Comparison of ENCODE assay signal across 19 cellular contexts in genomic region chr17:64546716-64547115, GRCh38. TPM values are rescaled to one million over a fixed set of nuclear protein-coding genes. Genes with fewer than 3 reads are reported as not detected.
A peak's percentile ranks its signal among the peaks of the same experiment; 100 is the strongest.
DNase-seq lines count a peak whose midpoint lies in the region; ATAC-seq, FAIRE-seq and TF ChIP-seq lines count a peak whose summit lies in the region.
"Had no signal": no experiment of that assay in that cellular context is flagged by ENCODE, and none has a peak within 500 bp of the region (broad histone marks: within the 10 kb centered on the region; RNA-seq: fewer than 3 reads in every experiment).

No MANE protein-coding gene starts in this region.

- no peak overlapping the region for H2BK15ac ChIP-seq in mesenchymal stem cell (ENCODE audit: low read depth, poor library complexity, severe bottlenecking)

- no peak overlapping the region for H2BK12ac ChIP-seq in mesenchymal stem cell (ENCODE audit: low read length in 2 of 2)

- no peak overlapping the region for H3K4me2 ChIP-seq in mesenchymal stem cell (ENCODE audit: low read length, poor library complexity, severe bottlenecking)
- H3K4me2 ChIP-seq: KMS-11 had no signal

- TF ChIP-seq CTCF in cardiac muscle cell (IDR thresholded peaks at IDR 0.05; ENCODE audit: low read depth, low read length) (no peak), heart right ventricle (IDR thresholded peaks at IDR 0.05) (no peak)

- no peak overlapping the region for H2AK5ac ChIP-seq in mesenchymal stem cell (ENCODE audit: low read length, severe bottlenecking)

- no peak overlapping the region for H3K4ac ChIP-seq in mesenchymal stem cell (ENCODE audit: low read depth in 1 of 2, low read length in 2 of 2)

- peak overlapping the region; percentile 23 for H4K8ac ChIP-seq in mesenchymal stem cell (ENCODE audit: low read length)

- no peak overlapping the region for H4K91ac ChIP-seq in mesenchymal stem cell (ENCODE audit: low read length)

- no peak overlapping the region for H3K23ac ChIP-seq in mesenchymal stem cell (ENCODE audit: low read length in 2 of 2)

- peaks cover 7% of the 10 kb centered on the region for H3K79me1 ChIP-seq in mesenchymal stem cell (replicated peaks; ENCODE audit: low read length, poor library complexity, severe bottlenecking)

- peak overlapping the region; percentile 19 for H2BK120ac ChIP-seq in mesenchymal stem cell (ENCODE audit: low read depth, low read length)

- peak; percentile 65 for FAIRE-seq in urothelium cell line (lab: Jason Lieb, UNC)
- FAIRE-seq: D721Med, H1 had no signal

- no peak overlapping the region for H3K9ac ChIP-seq in mesenchymal stem cell (ENCODE audit: low read length)
- H3K9ac ChIP-seq: KMS-11 had no signal

- H3K9me3 ChIP-seq in cardiac muscle cell (ENCODE audit: low read depth) (no peaks in the 10 kb centered on the region), heart right ventricle (no peaks in the 10 kb centered on the region), mesenchymal stem cell (ENCODE audit: control insufficient read depth, low read length) (no peaks in the 10 kb centered on the region)
- H3K9me3 ChIP-seq: BE2C had no signal

- no peaks in the 10 kb centered on the region for H3K27me3 ChIP-seq in cardiac muscle cell
- H3K27me3 ChIP-seq in heart right ventricle: no peaks in the 10 kb centered on the region
- no peaks in the 10 kb centered on the region for H3K27me3 ChIP-seq in mesenchymal stem cell (ENCODE audit: control insufficient read depth in 1 of 2, insufficient read depth in 1 of 2, low read length in 2 of 2)
- H3K27me3 ChIP-seq: BE2C had no signal

- no peak overlapping the region for H3K4me3 ChIP-seq in cardiac muscle cell
- no peak overlapping the region for H3K4me3 ChIP-seq in heart right ventricle
- no peak overlapping the region for H3K4me3 ChIP-seq in mesenchymal stem cell (ENCODE audit: insufficient read depth in 1 of 2, low read depth in 1 of 2, low read length in 2 of 2)

- DNase-seq in cardiac muscle cell (ENCODE audit: low read depth in 1 of 2, low spot score in 1 of 2) (no peak), heart right ventricle (no peak), cerebellar cortex (ENCODE audit: low spot score) (peak; percentile 93), mesenchymal stem cell (no peak), urothelium cell line (ENCODE audit: low spot score) (no peak)
- no peak for DNase-seq in stimulated activated CD4-positive, alpha-beta T cell treated with anti-CD3 and anti-CD28 coated beads, Interleukin-4, amount 100 ng/mL, for 24 hours
- DNase-seq in stimulated activated CD4-positive, alpha-beta T cell treated with anti-CD3 and anti-CD28 coated beads, Interleukin-2, amount 100 ng/mL, for 24 hours: no peak
- DNase-seq: BE2C; CD8-positive, alpha-beta T cell; DMS79 treated with DMSO at 0.1 percent for 48 hours; GDM1; NCI-H1092; NCI-H1694 treated with DMSO at 0.1 percent for 48 hours; NCI-H2171 treated with DMSO at 0.1 percent for 48 hours; NCI-H510A had no signal

- no peak overlapping the region for H3K18ac ChIP-seq in mesenchymal stem cell (ENCODE audit: low read depth in 1 of 2, low read length in 2 of 2)

- H3K4me1 ChIP-seq in cardiac muscle cell (ENCODE audit: low read depth) (peaks cover 8% of the 10 kb centered on the region), heart right ventricle (no peaks in the 10 kb centered on the region), mesenchymal stem cell (ENCODE audit: control insufficient read depth, insufficient read depth, low read depth, low read length) (peaks cover 2% of the 10 kb centered on the region)
- H3K4me1 ChIP-seq: BE2C had no signal

- no peak overlapping the region for H2BK5ac ChIP-seq in mesenchymal stem cell (ENCODE audit: low read depth, low read length, poor library complexity, severe bottlenecking)

- no peak for ATAC-seq in heart right ventricle
- no peak for ATAC-seq in GM18909 (IDR thresholded peaks at IDR 0.05; ENCODE audit: poor library complexity, unreplicated experiment)
- ATAC-seq: CD8-positive, alpha-beta T cell had no signal

- H3K27ac ChIP-seq in cardiac muscle cell (peak overlapping the region; percentile 59), heart right ventricle (no peak overlapping the region), mesenchymal stem cell (ENCODE audit: low read length, poor library complexity, severe bottlenecking) (no peak overlapping the region)
- H3K27ac ChIP-seq: KMS-11 had no signal

- no peak overlapping the region for H3K14ac ChIP-seq in mesenchymal stem cell (ENCODE audit: low read length in 2 of 2)

- 82 to 85% methylated on average over 7 of the region's 7 CpGs for WGBS in heart right ventricle, 2 donors
- 100% methylated on average over 7 of the region's 7 CpGs for WGBS in mesenchymal stem cell

- H2AFZ ChIP-seq in mesenchymal stem cell (ENCODE audit: low read depth, low read length): no peak overlapping the region

- intact Hi-C loops in heart right ventricle (cut with DNase I): no loop called here

- peaks cover 28% of the 10 kb centered on the region for H3K36me3 ChIP-seq in cardiac muscle cell
- H3K36me3 ChIP-seq in heart right ventricle: peaks cover 0 to 100% (median 24%) of the 10 kb centered on the region in 9 donors
- peaks cover 31 to 99% of the 10 kb centered on the region in 2 experiments for H3K36me3 ChIP-seq in mesenchymal stem cell (ENCODE audit: control insufficient read depth in 1 of 2, insufficient read depth in 2 of 2, low read depth in 1 of 2, low read length in 2 of 2)

RNA-seq across cellular contexts. Expression of gene CEP95, which starts 39.9 kb away (rescaled TPM):
- total RNA-seq in cardiac muscle cell: 28.1 and 40.3 TPM in 2 replicates
- polyA plus RNA-seq in cardiac muscle cell: 29.1 and 31.3 TPM in 2 replicates
- total RNA-seq in heart right ventricle: 10 to 100 TPM in 9 of 10 donors, 1 to 10 TPM in 1; 8.6 to 19.7 (median 14.6) TPM
- polyA plus RNA-seq in heart right ventricle: 10 to 100 TPM; 11.7 to 62.4 TPM
- polyA plus RNA-seq in mesenchymal stem cell (2013, experiment 1 of 2): 26.6 TPM
- polyA plus RNA-seq in mesenchymal stem cell (2013, experiment 2 of 2): 22.1 TPM

RNA-seq across cellular contexts. Expression of gene DDX5, which starts 40.6 kb away (rescaled TPM):
- total RNA-seq in cardiac muscle cell: 726 and 1,000 TPM in 2 replicates
- polyA plus RNA-seq in cardiac muscle cell: 591 and 639 TPM in 2 replicates
- 100 to 1,000 TPM; 301 to 474 (median 349) TPM for total RNA-seq in heart right ventricle
- 100 to 1,000 TPM; 215 to 456 TPM for polyA plus RNA-seq in heart right ventricle
- polyA plus RNA-seq in mesenchymal stem cell (2013, experiment 1 of 2): 649 TPM
- polyA plus RNA-seq in mesenchymal stem cell (2013, experiment 2 of 2): 611 TPM

RNA-seq across cellular contexts. Expression of gene POLG2, which starts 49.9 kb away (rescaled TPM):
- total RNA-seq in cardiac muscle cell (8.1 and 17.0 TPM in 2 replicates), heart right ventricle (10 to 100 TPM in 3 of 10 donors, 1 to 10 TPM in 7; 5.1 to 11.1 (median 6.5) TPM)
- polyA plus RNA-seq in cardiac muscle cell (22.2 and 32.9 TPM in 2 replicates), heart right ventricle (1 to 10 TPM; 4.8 to 7.2 TPM)
- polyA plus RNA-seq in mesenchymal stem cell (2013, experiment 1 of 2): 6.1 TPM
- polyA plus RNA-seq in mesenchymal stem cell (2013, experiment 2 of 2): 5.5 TPM
